In genomic region chr13:99339230-99339721, GRCh38 we compare ENCODE assay signal across 1 cellular context.
TF ChIP-seq lines count a peak whose summit lies in the region.

No MANE protein-coding gene starts in this region.

TF ChIP-seq in K562, 482 proteins besides CTCF, POLR2A, EP300 and RAD21 (continued from another document):
- TF ChIP-seq CUX1 (CRISPR knock-in tag; IDR thresholded peaks at IDR 0.05) (peak; percentile 33; the same call in 1 of the 2 replicates), C11orf30 (IDR thresholded peaks at IDR 0.05; ENCODE audit: low read depth) (peak; percentile 52), VEZF1 (CRISPR knock-in tag; IDR thresholded peaks at IDR 0.05) (0 out of 2 replicates have a peak, but pooled peaks have one; percentile 12), ATF6 (CRISPR knock-in tag; IDR thresholded peaks at IDR 0.05) (no peak), HSF4 (CRISPR knock-in tag; IDR thresholded peaks at IDR 0.05; ENCODE audit: borderline replicate concordance) (no peak), ZMIZ1 (IDR thresholded peaks at IDR 0.05; ENCODE audit: low read depth in 2 of 2, low read length in 2 of 2) (no peak), ZNF77 (CRISPR knock-in tag; IDR thresholded peaks at IDR 0.05) (no peak)
